ENCODE assay signal across 23 cellular contexts in the genomic region with DNA sequence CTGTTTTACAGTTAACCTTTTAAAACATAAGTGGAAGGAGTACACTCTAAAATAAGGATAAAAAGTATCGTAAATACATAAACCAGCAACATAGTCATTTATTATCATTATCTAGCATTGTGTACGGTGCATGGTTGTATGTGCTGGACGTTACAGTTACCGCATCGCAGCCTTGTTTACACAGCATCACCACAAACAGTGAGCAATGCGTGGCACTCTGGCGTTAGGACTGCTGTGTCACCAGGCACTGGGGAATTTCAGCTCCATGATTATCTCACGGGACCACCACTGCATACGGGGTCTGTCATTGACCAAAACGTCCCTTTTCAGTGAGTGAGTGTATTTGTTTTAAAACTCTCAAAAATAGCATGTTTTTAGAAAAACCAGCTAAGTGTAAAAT.
"Had no signal": no experiment of that assay in that cellular context is flagged by ENCODE, and none has a peak within 500 bp of the region (broad histone marks: within the 10 kb centered on the region; RNA-seq: fewer than 3 reads in every experiment).

No MANE protein-coding gene starts in this region.

- H3K36me3 ChIP-seq: brain microvascular endothelial cell, cardiac muscle cell, Peyer's patch, WERI-Rb-1 had no signal

- H3K9me3 ChIP-seq: Peyer's patch had no signal

- ATAC-seq: activated CD4-positive, alpha-beta T cell treated with anti-CD3 and anti-CD28 coated beads for 36 hours; activated T-cell treated with anti-CD3 and anti-CD28 coated beads, Interleukin-2, amount 50 U/mL, for 72 hours had no signal

- H3K27ac ChIP-seq: brain microvascular endothelial cell, cardiac muscle cell, Peyer's patch, RWPE1, WERI-Rb-1 had no signal

- H3K4me1 ChIP-seq: Peyer's patch had no signal

- H3K27me3 ChIP-seq: brain microvascular endothelial cell, Peyer's patch had no signal

- H3K4me3 ChIP-seq: cardiac muscle cell, Peyer's patch had no signal

- DNase-seq: activated CD4-positive, alpha-beta memory T cell treated with anti-CD3 and anti-CD28 coated beads, Interleukin-2, amount 10 ng/mL, durations not matched to agents 7 days and 5 days; activated CD4-positive, alpha-beta T cell treated with anti-CD3 and anti-CD28 coated beads for 36 hours; activated CD4-positive, alpha-beta T cell treated with anti-CD3 and anti-CD28 coated beads, Interleukin-2, amount 50 U/mL, for 1 hour; activated CD8-positive, alpha-beta memory T cell treated with anti-CD3 and anti-CD28 coated beads, Interleukin-2, amount 50 U/mL, for 4 hours; activated gamma-delta T cell treated with Interleukin-2 at 50 U/mL for 16 hours; activated naive CD4-positive, alpha-beta T cell treated with anti-CD3 and anti-CD28 coated beads, Interleukin-2, amount 10 ng/mL, durations not matched to agents 7 days and 5 days; activated naive CD8-positive, alpha-beta T cell treated with anti-CD3 and anti-CD28 coated beads for 36 hours; activated T-cell treated with anti-CD3 and anti-CD28 coated beads, Interleukin-2, amount 50 U/mL, for 72 hours; brain microvascular endothelial cell; MM.1S; NCI-H1105; NCI-H1436; NCI-H187; NCI-H2081; NCI-H2227 treated with DMSO at 0.1 percent for 48 hours; NCI-H446 treated with DMSO at 0.1 percent for 48 hours; NCI-H82; Peyer's patch; SIG-M5; T-helper 1 cell; WERI-Rb-1 had no signal
